ENCODE assay signal across 1 cellular context in the genomic region with DNA sequence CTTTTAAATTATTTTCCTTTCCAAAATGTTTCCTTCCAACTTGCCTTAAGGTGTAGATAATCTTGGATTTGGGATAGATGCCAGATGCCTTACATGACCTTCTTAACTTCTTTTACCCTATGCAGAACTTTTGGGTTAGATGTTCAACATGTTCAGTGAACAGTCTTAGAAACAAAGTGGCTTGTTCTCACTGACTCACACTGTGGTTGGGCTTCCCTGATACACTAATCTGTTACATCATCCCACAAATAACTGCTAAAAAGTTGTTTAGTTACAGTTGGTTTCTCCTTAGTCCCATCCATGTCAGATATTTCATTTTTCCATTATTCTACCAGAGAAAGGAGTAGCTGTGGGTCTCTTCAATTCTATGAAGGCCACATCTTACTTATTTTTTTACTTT.
TF ChIP-seq lines count a peak whose summit lies in the region.

No MANE protein-coding gene starts in this region.

TF ChIP-seq in SK-N-SH, 30 proteins besides CTCF, POLR2A, EP300 and RAD21 (continued from another document):
- no peak for TF ChIP-seq TAF1 (IDR thresholded peaks at IDR 0.05; ENCODE audit: borderline replicate concordance, low read depth, low read length)
